ENCODE assay signal across 8 cellular contexts in genomic region chr5:172770374-172770674, GRCh38. TPM values are rescaled to one million over a fixed set of nuclear protein-coding genes. Genes with fewer than 3 reads are reported as not detected.
DNase-seq lines count a peak whose midpoint lies in the region; ATAC-seq, FAIRE-seq and TF ChIP-seq lines count a peak whose summit lies in the region.

No MANE protein-coding gene starts in this region.

- H3K9ac ChIP-seq in kidney (ENCODE audit: low read length in 2 of 2): peak overlapping the region; percentile 78 to 95

- TF ChIP-seq CTCF in kidney (IDR thresholded peaks at IDR 0.05; ENCODE audit: borderline replicate concordance, extremely low read depth, insufficient read depth) (no peak), thoracic aorta (IDR thresholded peaks at IDR 0.05) (peak; percentile 5)

- no peaks in the 10 kb centered on the region for H3K9me3 Mint-ChIP-seq in activated naive CD8-positive, alpha-beta T cell (ENCODE audit: low read depth)

- H3K4me3 Mint-ChIP-seq in activated naive CD8-positive, alpha-beta T cell: peak overlapping the region; percentile 88

- no peak for FAIRE-seq in kidney (lab: Jason Lieb, UNC)

- H3K36me3 ChIP-seq in kidney (ENCODE audit: control insufficient read depth in 1 of 2, insufficient read depth in 2 of 2, low read length in 2 of 2) (peaks cover 22 to 34% of the 10 kb centered on the region in 2 donors), thoracic aorta (peaks cover 31% of the 10 kb centered on the region)

- peaks cover 19 to 22% of the 10 kb centered on the region in 2 donors for H3K4me1 ChIP-seq in kidney (ENCODE audit: control insufficient read depth in 1 of 2, insufficient read depth in 1 of 2, low read depth in 1 of 2, low read length in 2 of 2)
- H3K4me1 ChIP-seq in thoracic aorta (ENCODE audit: control insufficient read depth in 1 of 2, low read depth in 2 of 2): peaks cover 17 to 31% of the 10 kb centered on the region in 2 donors

- peaks cover 5% of the 10 kb centered on the region for H3K36me3 Mint-ChIP-seq in activated naive CD8-positive, alpha-beta T cell

- peak overlapping the region; percentile 84 for H3K27ac Mint-ChIP-seq in activated naive CD8-positive, alpha-beta T cell

- H3K4me1 Mint-ChIP-seq in activated naive CD8-positive, alpha-beta T cell (ENCODE audit: low read depth): peaks cover 77% of the 10 kb centered on the region

- peak; percentile 22 to 41 for DNase-seq in stimulated activated CD4-positive, alpha-beta T cell treated with anti-CD3 and anti-CD28 coated beads, Interleukin-1b, Interleukin-23, amount 100 ng/mL, for 4 hours (ENCODE audit: low read depth in 2 of 2)
- DNase-seq in stimulated activated CD4-positive, alpha-beta T cell treated with anti-CD3 and anti-CD28 coated beads, Interleukin-12 subunit alpha, Interleukin-12 subunit beta, amount 100 ng/mL, for 4 hours: no peak
- DNase-seq in kidney: no peak
- DNase-seq in thoracic aorta (ENCODE audit: low spot score): no peak
- DNase-seq in HK-2 (ENCODE audit: unreplicated experiment): no peak
- no peak for DNase-seq in NCI-H82 treated with DMSO at 0.1 percent for 48 hours (lab: John Stamatoyannopoulos, UW; ENCODE audit: unreplicated experiment)

- intact Hi-C loops in kidney (cut with DNase I): no loop called here

- ATAC-seq in thoracic aorta (ENCODE audit: insufficient number of reproducible peaks, low FRiP score, low read depth): no peak
- no peak for ATAC-seq in GM21723 (IDR thresholded peaks at IDR 0.05; ENCODE audit: unreplicated experiment)

- H3K27ac ChIP-seq in kidney (ENCODE audit: low read depth in 2 of 2, low read length in 2 of 2): peak overlapping the region; percentile 88 to 98
- peak overlapping the region; percentile 99 for H3K27ac ChIP-seq in thoracic aorta

- no peaks in the 10 kb centered on the region for H3K27me3 ChIP-seq in thoracic aorta (replicated peaks; ENCODE audit: insufficient read depth)

- H3K4me3 ChIP-seq in kidney (ENCODE audit: low read length in 2 of 2) (peak overlapping the region; percentile 86 to 96), thoracic aorta (peak overlapping the region; percentile 84)

- no peaks in the 10 kb centered on the region for H3K27me3 Mint-ChIP-seq in activated naive CD8-positive, alpha-beta T cell

- H3K9me3 ChIP-seq in kidney (ENCODE audit: control insufficient read depth in 1 of 2, low read length in 2 of 2): no peaks in the 10 kb centered on the region
- H3K9me3 ChIP-seq in thoracic aorta: no peaks in the 10 kb centered on the region

RNA-seq across cellular contexts. Expression of gene DUSP1, which starts 0.7 kb away (rescaled TPM):
- total RNA-seq in kidney (172 TPM), thoracic aorta (1,000 to 10,000 TPM in 1 of 2 donors, 100 to 1,000 TPM in 1; 813 to 3,699 TPM)
- polyA plus RNA-seq in kidney (ENCODE audit: insufficient read depth, low read depth, low replicate concordance): 298 TPM

Comparison
In these comparisons a context has a peak if more than half of its experiments do, and no peak if none do; other contexts are left out.
1. DNase-seq: peak in stimulated activated CD4-positive, alpha-beta T cell treated with anti-CD3 and anti-CD28 coated beads, Interleukin-1b, Interleukin-23, amount 100 ng/mL, for 4 hours (2 of 2); none in stimulated activated CD4-positive, alpha-beta T cell treated with anti-CD3 and anti-CD28 coated beads, Interleukin-12 subunit alpha, Interleukin-12 subunit beta, amount 100 ng/mL, for 4 hours (single experiment), kidney (single experiment), thoracic aorta (single experiment), HK-2 (single experiment) and NCI-H82 treated with DMSO at 0.1 percent for 48 hours (single experiment).